ENCODE assay signal across 11 cellular contexts in the genomic region with DNA sequence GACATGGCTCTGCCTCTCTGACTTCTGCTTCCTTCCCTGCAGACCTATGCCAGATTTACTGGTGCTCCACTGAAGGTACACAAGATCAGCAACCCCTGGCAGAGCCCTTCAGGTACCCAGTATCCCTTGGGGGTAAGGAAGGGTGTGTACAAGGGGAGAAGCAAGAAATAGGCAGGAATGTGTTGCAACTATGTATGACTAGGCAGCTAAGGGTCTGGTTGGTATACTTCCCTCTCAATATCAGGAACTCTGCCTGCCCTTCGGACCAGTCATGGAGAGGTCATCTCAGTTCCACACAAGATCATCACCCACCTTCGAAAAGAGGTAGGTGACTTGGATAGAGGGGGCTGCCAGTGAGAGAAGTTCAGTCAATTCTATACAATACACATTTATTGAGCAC. TPM values are rescaled to one million over a fixed set of nuclear protein-coding genes. Genes with fewer than 3 reads are reported as not detected.
DNase-seq lines count a peak whose midpoint lies in the region; ATAC-seq, FAIRE-seq and TF ChIP-seq lines count a peak whose summit lies in the region.
"Had no signal": no experiment of that assay in that cellular context is flagged by ENCODE, and none has a peak within 500 bp of the region (broad histone marks: within the 10 kb centered on the region; RNA-seq: fewer than 3 reads in every experiment).

No MANE protein-coding gene starts in this region.

- POLR2A ChIA-PET in WTC11 (lab: Charles Lee): no interaction called here

- no peak overlapping the region for H3K27ac ChIP-seq in mesenchymal stem cell (ENCODE audit: low read length, poor library complexity, severe bottlenecking)

- no peaks in the 10 kb centered on the region for H3K9me3 ChIP-seq in mesenchymal stem cell (ENCODE audit: control insufficient read depth, low read length)
- H3K9me3 ChIP-seq: heart left ventricle had no signal

- no peak for FAIRE-seq in H54 (lab: Jason Lieb, UNC)

- TF ChIP-seq CTCF in HFFc6 (IDR thresholded peaks at IDR 0.05) (no peak), WTC11 (IDR thresholded peaks at IDR 0.05) (no peak)

- H3K36me3 Mint-ChIP-seq in HFFc6 (ENCODE audit: low read depth) (peaks cover 4% of the 10 kb centered on the region; the same call in 1 of the 2 replicates), WTC11 (peaks cover 9% of the 10 kb centered on the region)

- H2BK12ac ChIP-seq in mesenchymal stem cell (ENCODE audit: low read length in 2 of 2): no peak overlapping the region

- H3K4me1 Mint-ChIP-seq in HFFc6 (ENCODE audit: low read depth): peaks cover 35% of the 10 kb centered on the region
- peaks cover 19% of the 10 kb centered on the region for H3K4me1 Mint-ChIP-seq in WTC11

- no peak overlapping the region for H3K4ac ChIP-seq in mesenchymal stem cell (ENCODE audit: low read depth in 1 of 2, low read length in 2 of 2)

- H2BK15ac ChIP-seq in mesenchymal stem cell (ENCODE audit: low read depth, poor library complexity, severe bottlenecking): no peak overlapping the region

- H4K91ac ChIP-seq in mesenchymal stem cell (ENCODE audit: low read length): no peak overlapping the region

- peaks cover 17 to 28% of the 10 kb centered on the region in 2 experiments for H3K36me3 ChIP-seq in mesenchymal stem cell (ENCODE audit: control insufficient read depth in 1 of 2, insufficient read depth in 2 of 2, low read depth in 1 of 2, low read length in 2 of 2)

- WGBS in mesenchymal stem cell: 86% methylated on average over 1 of the region's 2 CpGs

- TF ChIP-seq POLR2A in H54 (IDR thresholded peaks at IDR 0.05; ENCODE audit: low read depth, low read length): no peak

- H3K4me3 Mint-ChIP-seq in HFFc6 (peak overlapping the region; percentile 94; the same call in 1 of the 2 replicates), WTC11 (peak overlapping the region; percentile 88)

- H3K79me1 ChIP-seq in mesenchymal stem cell (replicated peaks; ENCODE audit: low read length, poor library complexity, severe bottlenecking): peaks cover 15% of the 10 kb centered on the region

- no peak overlapping the region for H3K4me3 ChIP-seq in mesenchymal stem cell (ENCODE audit: insufficient read depth in 1 of 2, low read depth in 1 of 2, low read length in 2 of 2)

- H2AFZ ChIP-seq in mesenchymal stem cell (ENCODE audit: low read depth, low read length): no peak overlapping the region

- ATAC-seq in WTC11 (no peak), HG02571 (IDR thresholded peaks at IDR 0.05; ENCODE audit: unreplicated experiment) (no peak)
- ATAC-seq: heart left ventricle had no signal

- H2BK120ac ChIP-seq in mesenchymal stem cell (ENCODE audit: low read depth, low read length): no peak overlapping the region

- H3K4me1 ChIP-seq in mesenchymal stem cell (ENCODE audit: control insufficient read depth, insufficient read depth, low read depth, low read length): peaks cover 14% of the 10 kb centered on the region

- H3K9ac ChIP-seq in mesenchymal stem cell (ENCODE audit: low read length): peak overlapping the region; percentile 99

- no peak overlapping the region for H2BK5ac ChIP-seq in mesenchymal stem cell (ENCODE audit: low read depth, low read length, poor library complexity, severe bottlenecking)

- H3K9me3 Mint-ChIP-seq in HFFc6 (no peaks in the 10 kb centered on the region), WTC11 (no peaks in the 10 kb centered on the region)

- H3K27me3 Mint-ChIP-seq in HFFc6 (ENCODE audit: insufficient read depth) (no peaks in the 10 kb centered on the region; the same call in 1 of the 2 replicates), WTC11 (ENCODE audit: low read depth) (peaks cover 7% of the 10 kb centered on the region; the same call in 1 of the 2 replicates)

- no peak overlapping the region for H3K4me2 ChIP-seq in mesenchymal stem cell (ENCODE audit: low read length, poor library complexity, severe bottlenecking)

- peak overlapping the region; percentile 24 for H4K8ac ChIP-seq in mesenchymal stem cell (ENCODE audit: low read length)

- H3K14ac ChIP-seq in mesenchymal stem cell (ENCODE audit: low read length in 2 of 2): no peak overlapping the region

- H3K27ac Mint-ChIP-seq in HFFc6: peak overlapping the region; percentile 99
- no peak overlapping the region for H3K27ac Mint-ChIP-seq in WTC11

- H2AK5ac ChIP-seq in mesenchymal stem cell (ENCODE audit: low read length, severe bottlenecking): no peak overlapping the region

- H3K27me3 ChIP-seq in mesenchymal stem cell (ENCODE audit: control insufficient read depth in 1 of 2, insufficient read depth in 1 of 2, low read length in 2 of 2): no peaks in the 10 kb centered on the region
- H3K27me3 ChIP-seq: heart left ventricle had no signal

- CTCF ChIA-PET in WTC11 (lab: Charles Lee): interaction anchor here (0.6 kb wide), 1 partner anchor 157 kb away, joined by 7 read pairs; no protein-coding TSS in a partner anchor

- H3K18ac ChIP-seq in mesenchymal stem cell (ENCODE audit: low read depth in 1 of 2, low read length in 2 of 2): no peak overlapping the region

- no peak overlapping the region for H3K23ac ChIP-seq in mesenchymal stem cell (ENCODE audit: low read length in 2 of 2)

- DNase-seq in CD1c-positive myeloid dendritic cell (ENCODE audit: extremely low spot score): peak; percentile 80
- DNase-seq in HFFc6: no peak
- DNase-seq in WTC11 (ENCODE audit: low spot score): no peak
- no peak for DNase-seq in mesenchymal stem cell
- DNase-seq in H54 (ENCODE audit: insufficient read length, low spot score): no peak
- DNase-seq in COR-L47 (lab: John Stamatoyannopoulos, UW): no peak
- no peak for DNase-seq in NCI-H2081 treated with DMSO at 0.1 percent for 48 hours (lab: John Stamatoyannopoulos, UW)
- DNase-seq: cortex of kidney, NCI-H2029 treated with DMSO at 0.1 percent for 48 hours had no signal

TF ChIP-seq in WTC11, 78 proteins besides CTCF, POLR2A, EP300 and RAD21 (continues in another document):
- TF ChIP-seq, protein P1, sequence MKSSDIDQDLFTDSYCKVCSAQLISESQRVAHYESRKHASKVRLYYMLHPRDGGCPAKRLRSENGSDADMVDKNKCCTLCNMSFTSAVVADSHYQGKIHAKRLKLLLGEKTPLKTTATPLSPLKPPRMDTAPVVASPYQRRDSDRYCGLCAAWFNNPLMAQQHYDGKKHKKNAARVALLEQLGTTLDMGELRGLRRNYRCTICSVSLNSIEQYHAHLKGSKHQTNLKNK (CRISPR knock-in tag; IDR thresholded peaks at IDR 0.05): no peak
- TF ChIP-seq ZNF263 (CRISPR knock-in tag; IDR thresholded peaks at IDR 0.05; ENCODE audit: low read depth) (no peak), CBFB (CRISPR knock-in tag; IDR thresholded peaks at IDR 0.05; ENCODE audit: low read depth) (no peak), NFYB (CRISPR knock-in tag; conservative IDR thresholded peaks at IDR 0.05; ENCODE audit: low read depth) (no peak), NFE2L1 (CRISPR knock-in tag; IDR thresholded peaks at IDR 0.05) (no peak), OVOL2 (CRISPR knock-in tag; IDR thresholded peaks at IDR 0.05; ENCODE audit: borderline replicate concordance) (no peak), SMAD4 (CRISPR knock-in tag; IDR thresholded peaks at IDR 0.05) (no peak), FOXP4 (CRISPR knock-in tag; IDR thresholded peaks at IDR 0.05) (no peak), ESRRA (CRISPR knock-in tag; IDR thresholded peaks at IDR 0.05; ENCODE audit: borderline replicate concordance) (no peak), NFATC4 (CRISPR knock-in tag; IDR thresholded peaks at IDR 0.05) (no peak)
- TF ChIP-seq, protein P2, sequence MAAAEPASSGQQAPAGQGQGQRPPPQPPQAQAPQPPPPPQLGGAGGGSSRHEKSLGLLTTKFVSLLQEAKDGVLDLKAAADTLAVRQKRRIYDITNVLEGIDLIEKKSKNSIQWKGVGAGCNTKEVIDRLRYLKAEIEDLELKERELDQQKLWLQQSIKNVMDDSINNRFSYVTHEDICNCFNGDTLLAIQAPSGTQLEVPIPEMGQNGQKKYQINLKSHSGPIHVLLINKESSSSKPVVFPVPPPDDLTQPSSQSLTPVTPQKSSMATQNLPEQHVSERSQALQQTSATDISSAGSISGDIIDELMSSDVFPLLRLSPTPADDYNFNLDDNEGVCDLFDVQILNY (CRISPR knock-in tag; IDR thresholded peaks at IDR 0.05): no peak

RNA-seq across cellular contexts. Expression of gene MTX1, which starts 1.8 kb away (rescaled TPM):
- total RNA-seq in HFFc6 (2021; fragmentation: NEBNext Ultra II Directional; extraction: Animal tissue kit (Norgen Biotek cat#: 25700)): 10 to 100 TPM; 49.8 to 55.4 (median 51.5) TPM
- total RNA-seq in WTC11 (2021): 57.5 to 62.8 TPM (median 60.4 TPM) in 3 replicates
- polyA plus RNA-seq in mesenchymal stem cell (2013, experiment 1 of 2): 39.5 TPM
- polyA plus RNA-seq in mesenchymal stem cell (2013, experiment 2 of 2): 38.9 TPM

RNA-seq across cellular contexts. Expression of gene THBS3, which starts 2.6 kb away (rescaled TPM):
- 10 to 100 TPM; 13.9 to 20.3 (median 16.9) TPM for total RNA-seq in HFFc6 (2021; fragmentation: NEBNext Ultra II Directional; extraction: Animal tissue kit (Norgen Biotek cat#: 25700))
- total RNA-seq in WTC11 (2021): 4.0 to 5.3 TPM (median 5.3 TPM) in 3 replicates
- 41.3 TPM for polyA plus RNA-seq in mesenchymal stem cell (2013, experiment 1 of 2)
- 39.4 TPM for polyA plus RNA-seq in mesenchymal stem cell (2013, experiment 2 of 2)

RNA-seq across cellular contexts. Expression of gene TRIM46, which starts 36.7 kb away (rescaled TPM):
- total RNA-seq in HFFc6 (2021; fragmentation: NEBNext Ultra II Directional; extraction: Animal tissue kit (Norgen Biotek cat#: 25700)): 1 to 10 TPM; 5.1 to 7.1 (median 6.1) TPM
- total RNA-seq in WTC11 (2021): 20.3 to 22.1 TPM (median 21.4 TPM) in 3 replicates
- 7.1 TPM for polyA plus RNA-seq in mesenchymal stem cell (2013, experiment 1 of 2)
- 6.5 TPM for polyA plus RNA-seq in mesenchymal stem cell (2013, experiment 2 of 2)

RNA-seq across cellular contexts. Expression of gene KRTCAP2, which starts 37.2 kb away (rescaled TPM):
- total RNA-seq in HFFc6 (2021; fragmentation: NEBNext Ultra II Directional; extraction: Animal tissue kit (Norgen Biotek cat#: 25700)): 100 to 1,000 TPM; 231 to 351 (median 285) TPM
- total RNA-seq in WTC11 (2021): 104 to 161 TPM (median 147 TPM) in 3 replicates
- polyA plus RNA-seq in mesenchymal stem cell (2013, experiment 1 of 2): 350 TPM
- 358 TPM for polyA plus RNA-seq in mesenchymal stem cell (2013, experiment 2 of 2)

RNA-seq across cellular contexts. Expression of gene ENTREP3, which starts 45.0 kb away (rescaled TPM):
- 10 to 100 TPM; 53.6 to 81.3 (median 58.8) TPM for total RNA-seq in HFFc6 (2021; fragmentation: NEBNext Ultra II Directional; extraction: Animal tissue kit (Norgen Biotek cat#: 25700))
- total RNA-seq in WTC11 (2021): 65.3 to 67.8 TPM (median 66.6 TPM) in 3 replicates
- polyA plus RNA-seq in mesenchymal stem cell (2013, experiment 1 of 2): 48.4 TPM
- 49.3 TPM for polyA plus RNA-seq in mesenchymal stem cell (2013, experiment 2 of 2)
